Comparison of ENCODE assay signal across 10 cellular contexts in the genomic region with DNA sequence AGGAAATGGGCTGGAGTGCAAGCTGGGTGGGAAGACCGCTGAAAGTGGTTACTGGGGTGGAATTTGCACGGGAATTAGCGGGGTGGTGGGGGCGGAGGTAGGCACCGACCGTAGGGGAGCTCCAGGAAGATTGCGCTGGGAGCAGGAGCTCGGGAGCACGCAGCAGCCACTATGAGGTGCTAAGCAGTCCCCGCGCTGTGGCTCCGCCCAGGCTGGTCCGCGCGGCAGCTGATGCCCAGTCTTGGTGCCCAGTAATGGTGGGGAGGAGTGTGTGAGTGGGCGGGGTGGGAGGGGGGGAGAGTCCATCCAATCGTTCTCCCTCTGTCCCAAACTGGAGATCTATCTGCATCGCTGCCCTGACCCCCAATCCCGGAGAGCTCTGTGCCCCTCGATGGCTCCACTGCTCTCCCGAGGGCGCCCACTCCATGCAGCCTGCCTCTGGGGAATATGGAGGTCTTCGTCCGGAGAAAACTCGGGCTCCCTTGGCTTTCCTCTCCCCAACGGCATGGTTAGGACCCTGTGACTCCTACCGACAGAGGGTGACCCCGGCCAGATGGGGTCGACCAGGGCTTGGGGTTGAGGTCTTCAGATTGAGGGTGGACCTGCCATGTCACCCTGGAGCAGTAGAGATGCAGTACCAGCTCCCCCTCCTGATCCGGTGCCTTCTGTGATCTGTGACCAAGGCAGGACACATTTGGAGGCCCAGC. TPM values are rescaled to one million over a fixed set of nuclear protein-coding genes. Genes with fewer than 3 reads are reported as not detected.
DNase-seq lines count a peak whose midpoint lies in the region; ATAC-seq and TF ChIP-seq lines count a peak whose summit lies in the region.
"Had no signal": no experiment of that assay in that cellular context is flagged by ENCODE, and none has a peak within 500 bp of the region (broad histone marks: within the 10 kb centered on the region; RNA-seq: fewer than 3 reads in every experiment).

No MANE protein-coding gene starts in this region.

- H3K4me3 ChIP-seq in heart left ventricle = peak overlapping the region in 10 of 12 donors; percentile 9 to 73 (median 62)
- H3K4me3 ChIP-seq in ovary = peak overlapping the region; percentile 45
- no peak overlapping the region for H3K4me3 ChIP-seq in PC-9

- peaks cover 0 to 3% (median 0%) of the 10 kb centered on the region in 7 donors for H3K9me3 Mint-ChIP-seq in CD14-positive monocyte

- TF ChIP-seq CTCF in CD14-positive monocyte (IDR thresholded peaks at IDR 0.05) (no peak), heart left ventricle (IDR thresholded peaks at IDR 0.05) (peak in 1 of 12 donors; percentile 4), ovary (IDR thresholded peaks at IDR 0.05) (no peak), PC-9 (conservative IDR thresholded peaks at IDR 0.05) (no peak)

- peaks cover 35% of the 10 kb centered on the region for H3K4me1 Mint-ChIP-seq in CD14-positive monocyte
- H3K4me1 Mint-ChIP-seq in T-helper 17 cell = peaks cover 24% of the 10 kb centered on the region

- H3K27ac Mint-ChIP-seq in CD14-positive monocyte (peak overlapping the region in 1 of 7 donors; percentile 29), T-helper 17 cell (peak overlapping the region; percentile 82)

- TF ChIP-seq EP300 in ovary (IDR thresholded peaks at IDR 0.05) = no peak

- H2AFZ ChIP-seq in PC-9 = no peak overlapping the region

- no peak overlapping the region for H3K4me2 ChIP-seq in PC-9

- TF ChIP-seq POLR2A in heart left ventricle (IDR thresholded peaks at IDR 0.05) (no peak), ovary (IDR thresholded peaks at IDR 0.05) (no peak)

- H4K20me1 ChIP-seq in PC-9 (ENCODE audit: insufficient read depth) = no peaks in the 10 kb centered on the region

- H3K27me3 ChIP-seq in heart left ventricle (no peaks in the 10 kb centered on the region), ovary (no peaks in the 10 kb centered on the region), PC-9 (ENCODE audit: insufficient read depth, low read depth) (no peaks in the 10 kb centered on the region)
- H3K27me3 ChIP-seq: cardiac muscle cell had no signal

- H3K27ac ChIP-seq in heart left ventricle = peak overlapping the region in 11 of 12 donors; percentile 48 to 82 (median 73)
- no peak overlapping the region for H3K27ac ChIP-seq in ovary
- H3K27ac ChIP-seq in PC-9 = no peak overlapping the region
- H3K27ac ChIP-seq: cardiac muscle cell had no signal

- WGBS in heart left ventricle, 4 donors = 32 to 47% (median 37%) methylated on average over 21 to 30 of the region's 30 CpGs
- 40 to 54% (median 48%) methylated on average over 30 of the region's 30 CpGs for WGBS in ovary, 3 donors

- DNase-seq in CD14-positive monocyte (ENCODE audit: low spot score) (no peak), T-helper 17 cell (no peak), heart left ventricle (peak in 3 of 5 donors; percentile 40 to 64 (median 51)), ovary (peak in 1 of 5 donors; percentile 41), NCI-H146 treated with DMSO at 0.1 percent for 48 hours (lab: John Stamatoyannopoulos, UW; ENCODE audit: unreplicated experiment) (no peak), PC-9 (no peak)

- ATAC-seq in T-helper 17 cell (no peak), heart left ventricle (peak; percentile 56 to 83 (median 79)), HG02642 (IDR thresholded peaks at IDR 0.05; ENCODE audit: poor library complexity, unreplicated experiment) (no peak), HG02884 (IDR thresholded peaks at IDR 0.05; ENCODE audit: unreplicated experiment) (no peak)

- H3K79me2 ChIP-seq in PC-9 (ENCODE audit: low read depth) = no peaks in the 10 kb centered on the region

- H3K36me3 Mint-ChIP-seq in CD14-positive monocyte (peaks cover 33 to 38% of the 10 kb centered on the region in 2 donors), T-helper 17 cell (ENCODE audit: low read depth) (no peaks in the 10 kb centered on the region)

- peak overlapping the region; percentile 86 to 93 for H3K4me3 Mint-ChIP-seq in CD14-positive monocyte
- H3K4me3 Mint-ChIP-seq in T-helper 17 cell = peak overlapping the region; percentile 91

- BruUV-seq in PC-9 (replicated peaks; lab: Mats Ljungman, UMichigan) = no TSS peak

- H3K27me3 Mint-ChIP-seq in CD14-positive monocyte (ENCODE audit: low read depth in 3 of 3) (peaks cover 2 to 11% (median 10%) of the 10 kb centered on the region in 3 donors), T-helper 17 cell (no peaks in the 10 kb centered on the region)

- CTCF ChIA-PET in PC-9 (lab: Charles Lee) = interaction anchor here (0.6 to 2.8 kb wide), 5 partner anchors 10 to 398 kb away, joined by 4 to 48 read pairs (median 8); partner anchors contain the start of gene SYS1

- peaks cover 3% of the 10 kb centered on the region; the same call in 1 of the 2 replicates for H3F3A ChIP-seq in PC-9 (ENCODE audit: insufficient read depth, low read depth)

- intact Hi-C loops in CD14-positive monocyte (cut with micrococcal nuclease) (loop anchor here in 1 of 2 donors (5.0 kb wide), 2 partner anchors 35 to 65 kb away; partner anchors contain the start of gene DBNDD2), heart left ventricle (cut with DNase I) (loop anchor here (1.0 to 5.0 kb wide), 9 partner anchors 34 to 400 kb away; partner anchors contain the start of genes DBNDD2 (in 4 of the 10) and PIGT (in 1 of the 10)), ovary (cut with DNase I) (loop anchor here in 3 of 4 donors (5.0 to 10.0 kb wide), 3 partner anchors 45 to 65 kb away; partner anchors contain the start of gene PIGT (in 1 of the 3)), PC-9 (cut with micrococcal nuclease; ENCODE audit: unreplicated experiment) (loop anchor here (1.0 kb wide), 1 partner anchor 47 kb away; no protein-coding TSS in a partner anchor)

- H3K9me3 ChIP-seq in T-helper 17 cell (ENCODE audit: control insufficient read depth, low read length, poor library complexity, severe bottlenecking) = no peaks in the 10 kb centered on the region
- H3K9me3 ChIP-seq in heart left ventricle = no peaks in the 10 kb centered on the region
- H3K9me3 ChIP-seq in ovary = no peaks in the 10 kb centered on the region
- H3K9me3 ChIP-seq in PC-9 (ENCODE audit: insufficient read depth, low read depth) = no peaks in the 10 kb centered on the region

- H3K4me1 ChIP-seq in heart left ventricle = peaks cover 0 to 34% (median 11%) of the 10 kb centered on the region in 12 donors
- H3K4me1 ChIP-seq in ovary (ENCODE audit: insufficient read depth) = peaks cover 5% of the 10 kb centered on the region
- H3K4me1 ChIP-seq in PC-9 (replicated peaks; ENCODE audit: insufficient read depth) = no peaks in the 10 kb centered on the region

- no peaks in the 10 kb centered on the region for H3K9me2 ChIP-seq in PC-9 (ENCODE audit: insufficient read depth)

- POLR2A ChIA-PET in PC-9 (lab: Charles Lee; ENCODE audit: unreplicated experiment) = interaction anchor here (0.6 kb wide), 2 partner anchors 50 to 128 kb away, joined by 3 to 12 read pairs; no protein-coding TSS in a partner anchor

- H3K36me3 ChIP-seq in heart left ventricle (peaks cover 0 to 22% (median 11%) of the 10 kb centered on the region in 9 donors), ovary (no peaks in the 10 kb centered on the region), PC-9 (ENCODE audit: low read depth) (peaks cover 7% of the 10 kb centered on the region; the same call in 1 of the 2 replicates)

RNA-seq across cellular contexts. Expression of gene TP53TG5, which starts 5.3 kb away (rescaled TPM):
- polyA plus RNA-seq in CD14-positive monocyte (under 1 TPM in 1 of 2 donors, not detected in 1; 0.11 TPM), heart left ventricle (1 to 10 TPM in 1 of 2 donors, under 1 TPM in 1; 0.40 to 1.5 TPM), ovary (under 1 TPM in 1 of 2 donors, not detected in 1; 0.02 TPM)
- total RNA-seq in T-helper 17 cell (not detected), heart left ventricle (1 to 10 TPM in 2 of 9 donors, under 1 TPM in 5, not detected in 2; 0.32 to 3.2 (median 0.76) TPM), ovary (under 1 TPM in 2 of 7 donors, not detected in 5; 0.42 to 0.89 TPM), PC-9 (2021) (0.23 TPM in 1 of 2 replicates, not detected in the other)
- total RNA-seq: MCF 10A had no signal

RNA-seq across cellular contexts. Expression of gene SYS1, which starts 9.8 kb away (rescaled TPM):
- polyA plus RNA-seq in CD14-positive monocyte = 10 to 100 TPM; 22.1 to 23.1 TPM
- 10 to 100 TPM; 93.3 to 99.5 TPM for total RNA-seq in T-helper 17 cell
- 10 to 100 TPM; 16.4 to 54.0 (median 23.0) TPM for total RNA-seq in heart left ventricle
- polyA plus RNA-seq in heart left ventricle = 10 to 100 TPM; 12.6 to 68.8 TPM
- total RNA-seq in ovary = 10 to 100 TPM; 29.2 to 69.7 (median 32.8) TPM
- polyA plus RNA-seq in ovary = 10 to 100 TPM; 33.0 to 47.0 TPM
- 35.1 and 38.8 TPM in 2 replicates for total RNA-seq in PC-9 (2021)

RNA-seq across cellular contexts. Expression of gene SDC4, which starts 24.6 kb away (rescaled TPM):
- 1 to 10 TPM; 1.6 to 1.9 TPM for polyA plus RNA-seq in CD14-positive monocyte
- 1 to 10 TPM; 2.7 to 5.3 TPM for total RNA-seq in T-helper 17 cell
- total RNA-seq in heart left ventricle = 100 to 1,000 TPM in 2 of 9 donors, 10 to 100 TPM in 7; 62.1 to 140 (median 94.1) TPM
- 100 to 1,000 TPM in 1 of 2 donors, 10 to 100 TPM in 1; 44.3 to 139 TPM for polyA plus RNA-seq in heart left ventricle
- total RNA-seq in ovary = 100 to 1,000 TPM in 1 of 7 donors, 10 to 100 TPM in 6; 12.9 to 269 (median 45.9) TPM
- 10 to 100 TPM; 17.3 to 49.0 TPM for polyA plus RNA-seq in ovary
- total RNA-seq in PC-9 (2021) = 114 and 117 TPM in 2 replicates

RNA-seq across cellular contexts. Expression of gene DBNDD2, which starts 35.3 kb away (rescaled TPM):
- polyA plus RNA-seq in CD14-positive monocyte (10 to 100 TPM; 15.6 to 21.9 TPM), heart left ventricle (100 to 1,000 TPM; 331 to 423 TPM), ovary (10 to 100 TPM; 36.1 to 63.2 TPM)
- total RNA-seq in T-helper 17 cell (10 to 100 TPM; 10.7 to 10.9 TPM), heart left ventricle (100 to 1,000 TPM; 209 to 395 (median 346) TPM), ovary (10 to 100 TPM; 18.4 to 51.3 (median 31.6) TPM), PC-9 (2021) (69.0 and 77.1 TPM in 2 replicates)

RNA-seq across cellular contexts. Expression of gene PIGT, which starts 43.1 kb away (rescaled TPM):
- polyA plus RNA-seq in CD14-positive monocyte (10 to 100 TPM; 59.7 to 87.6 TPM), heart left ventricle (100 to 1,000 TPM; 106 to 175 TPM), ovary (100 to 1,000 TPM in 1 of 2 donors, 10 to 100 TPM in 1; 68.1 to 172 TPM)
- total RNA-seq in T-helper 17 cell (100 to 1,000 TPM; 115 to 136 TPM), heart left ventricle (100 to 1,000 TPM; 124 to 224 (median 165) TPM), ovary (10 to 100 TPM; 30.0 to 84.2 (median 69.3) TPM), PC-9 (2021) (101 and 121 TPM in 2 replicates)

Comparison
In these comparisons a context has a peak if more than half of its experiments do, and no peak if none do; other contexts are left out.
1. DNase-seq: peak in heart left ventricle (3 of 5); none in CD14-positive monocyte (single experiment), T-helper 17 cell (0 of 3), NCI-H146 treated with DMSO at 0.1 percent for 48 hours (single experiment) and PC-9 (0 of 2).
2. ATAC-seq: peak in heart left ventricle (4 of 4); none in T-helper 17 cell (single experiment), HG02642 (single experiment) and HG02884 (single experiment).
3. H3K27ac ChIP-seq: peak in heart left ventricle (11 of 12); none in ovary (0 of 2) and PC-9 (single experiment).